ENCODE assay signal across 7 cellular contexts in genomic region chr2:138644776-138645175, GRCh38.
DNase-seq lines count a peak whose midpoint lies in the region; FAIRE-seq and TF ChIP-seq lines count a peak whose summit lies in the region.
"Not testable (repeated sequence)": the region's sequence is repeated elsewhere in the genome, so short reads cannot be mapped to it uniquely, and the experiment has no call there.

No MANE protein-coding gene starts in this region.

- H3K4me3 ChIP-seq in bronchial epithelial cell (ENCODE audit: low read depth, low read length): not testable (repeated sequence)

- H3K36me3 ChIP-seq in bronchial epithelial cell (ENCODE audit: control insufficient read depth, insufficient read depth, low read length): not testable (repeated sequence)

- H3K27me3 ChIP-seq in bronchial epithelial cell (ENCODE audit: control insufficient read depth, insufficient read depth, low read length): not testable (repeated sequence)

- not testable (repeated sequence) for TF ChIP-seq CTCF in bronchial epithelial cell (IDR thresholded peaks at IDR 0.05; ENCODE audit: insufficient read depth, low read length, severe bottlenecking)

- FAIRE-seq in RCC 7860 (lab: Jason Lieb, UNC); bronchial epithelial cell (lab: Jason Lieb, UNC): not testable (repeated sequence)

- DNase-seq in DMS53 (lab: John Stamatoyannopoulos, UW) (peak; percentile 7), HT-29 (ENCODE audit: low spot score) (peak; percentile 71), RCC 7860 (ENCODE audit: low spot score) (peak; percentile 60), bronchial epithelial cell (ENCODE audit: low read depth) (peak; percentile 74), islet precursor cell (peak; percentile 64), renal cortical epithelial cell (ENCODE audit: low read depth) (peak; percentile 59)
- DNase-seq in activated CD4-positive, alpha-beta T cell treated with anti-CD3 and anti-CD28 coated beads for 48 hours: peak; percentile 4

Comparison
In these comparisons a context has a peak if more than half of its experiments do, and no peak if none do; other contexts are left out.
1. DNase-seq: peak in every context shown above with its lines; median percentile 74 in bronchial epithelial cell; 71 in HT-29; 64 in islet precursor cell; 60 in RCC 7860; 59 in renal cortical epithelial cell; 7 in DMS53; 4 in activated CD4-positive, alpha-beta T cell treated with anti-CD3 and anti-CD28 coated beads for 48 hours.